ENCODE assay signal across 8 cellular contexts in genomic region chr18:48667276-48668254, GRCh38.
DNase-seq lines count a peak whose midpoint lies in the region; ATAC-seq and TF ChIP-seq lines count a peak whose summit lies in the region.

No MANE protein-coding gene starts in this region.

- no peak overlapping the region for H3K4me3 ChIP-seq in AG04449 (ENCODE audit: low read depth, low read length)
- no peak overlapping the region for H3K4me3 ChIP-seq in fibroblast of mammary gland (ENCODE audit: control insufficient read depth, low read depth, low read length)
- H3K4me3 ChIP-seq in prostate gland: no peak overlapping the region

- H3K36me3 ChIP-seq in prostate gland: no peaks in the 10 kb centered on the region

- no peaks in the 10 kb centered on the region for H3K27me3 ChIP-seq in prostate gland (replicated peaks; ENCODE audit: insufficient read depth)

- no peaks in the 10 kb centered on the region for H3K9me3 ChIP-seq in prostate gland

- intact Hi-C loops in prostate gland (cut with DNase I): loop anchor here (10.0 kb wide), 2 partner anchors 53 to 1687 kb away; no protein-coding TSS in a partner anchor

- ATAC-seq in GM21447 (IDR thresholded peaks at IDR 0.05; ENCODE audit: unreplicated experiment) (peak; percentile 44), esophagus mucosa (no peak)

- no peak overlapping the region for H3K27ac ChIP-seq in prostate gland

- TF ChIP-seq CTCF in AG04449 (IDR thresholded peaks at IDR 0.05; ENCODE audit: insufficient read depth, low read length, missing control alignments): peak; percentile 34
- peak; percentile 24 for TF ChIP-seq CTCF in fibroblast of mammary gland (conservative IDR thresholded peaks at IDR 0.05; ENCODE audit: control insufficient read depth, insufficient read depth, low read depth, low read length)
- no peak for TF ChIP-seq CTCF in prostate gland (IDR thresholded peaks at IDR 0.05)

- no peak for DNase-seq in AG04449 (ENCODE audit: low read depth, low spot score)
- DNase-seq in NCI-H2196 (lab: John Stamatoyannopoulos, UW; ENCODE audit: unreplicated experiment): peak; percentile 58
- DNase-seq in fibroblast of mammary gland (ENCODE audit: low read depth): no peak
- no peak for DNase-seq in prostate gland (ENCODE audit: low spot score)
- DNase-seq in RKO (ENCODE audit: low spot score): no peak
- DNase-seq in NCI-H524 treated with DMSO at 0.1 percent for 48 hours (lab: John Stamatoyannopoulos, UW): no peak

- H3K4me1 ChIP-seq in prostate gland (replicated peaks): no peaks in the 10 kb centered on the region

- TF ChIP-seq POLR2A in prostate gland (IDR thresholded peaks at IDR 0.05): no peak

- CTCF ChIA-PET in AG04449 (lab: Yijun Ruan, JAX): interaction anchor here (0.9 to 21.2 kb wide), 9 partner anchors 9 to 212 kb away, joined by 3 to 286 read pairs (median 3); no protein-coding TSS in a partner anchor

- POLR2A ChIA-PET in AG04449 (lab: Yijun Ruan, JAX): no interaction called here

- WGBS in prostate gland: 89% methylated on average over 13 of the region's 13 CpGs

Comparison
In these comparisons a context has a peak if more than half of its experiments do, and no peak if none do; other contexts are left out.
1. CTCF ChIP-seq: peak in AG04449 (single experiment) and fibroblast of mammary gland (single experiment); none in prostate gland (0 of 4).